In the genomic region with DNA sequence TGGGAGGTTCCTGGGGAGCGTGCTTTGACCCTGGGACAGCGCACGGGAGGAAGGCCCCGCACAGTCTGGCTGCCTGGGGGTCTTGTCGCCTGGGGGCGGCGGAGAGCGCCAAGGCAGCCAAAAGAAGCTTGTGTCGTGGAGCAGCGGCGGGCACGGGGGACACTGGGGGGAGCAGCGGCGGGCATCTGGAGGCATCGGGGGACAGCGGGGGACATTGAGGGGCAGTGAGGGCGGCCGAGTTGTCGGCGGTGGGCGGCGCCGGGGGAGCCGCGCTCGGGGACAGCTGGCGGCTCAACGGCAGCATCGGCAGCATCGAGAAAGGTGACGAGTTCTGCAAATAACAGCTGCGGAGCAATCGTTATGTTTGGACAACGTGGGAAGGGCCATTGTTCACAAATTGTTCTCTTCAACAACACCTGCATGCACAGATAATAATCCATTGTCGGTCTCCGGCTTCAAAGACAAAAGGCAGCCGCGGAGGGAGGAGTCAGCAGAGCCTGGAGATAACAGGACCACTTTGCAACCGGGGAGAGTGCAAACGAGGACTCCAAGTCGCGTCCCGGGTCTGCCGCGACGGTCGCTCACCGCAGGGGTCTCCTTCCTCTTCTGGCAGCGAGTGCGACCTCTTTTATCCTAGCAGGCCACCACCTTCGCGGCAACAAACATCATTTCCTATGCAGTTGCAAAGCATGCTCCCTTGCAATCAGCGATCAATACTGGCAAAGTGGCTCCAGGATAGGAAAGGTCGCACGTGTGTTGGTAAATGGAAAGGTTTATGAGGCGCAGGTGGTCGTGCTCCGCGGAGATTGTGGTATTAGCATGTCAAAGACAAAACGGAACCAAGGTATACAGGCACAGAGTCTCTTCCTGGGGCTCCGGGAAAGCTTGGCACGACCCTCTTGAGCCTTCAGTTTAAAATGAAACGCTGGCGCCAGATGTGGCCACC, we compare ENCODE assay signal across 8 cellular contexts.
DNase-seq lines count a peak whose midpoint lies in the region; ATAC-seq and TF ChIP-seq lines count a peak whose summit lies in the region.

No MANE protein-coding gene starts in this region.

- H3K9me3 ChIP-seq in left ventricle myocardium inferior (replicated peaks) = no peaks in the 10 kb centered on the region

- H3K27me3 ChIP-seq in left ventricle myocardium inferior (ENCODE audit: low read depth) (peaks cover 53% of the 10 kb centered on the region), rectal smooth muscle tissue (ENCODE audit: control insufficient read depth, insufficient read depth, low read length) (peaks cover 2% of the 10 kb centered on the region)

- DNase-seq in DMS153 treated with DMSO at 0.1 percent for 48 hours (lab: John Stamatoyannopoulos, UW; ENCODE audit: unreplicated experiment) (peak; percentile 50), NCI-H2081 treated with DMSO at 0.1 percent for 48 hours (lab: John Stamatoyannopoulos, UW) (peak; percentile 41), left ventricle myocardium inferior (no peak), NCI-H2196 treated with DMSO at 0.1 percent for 48 hours (lab: John Stamatoyannopoulos, UW; ENCODE audit: unreplicated experiment) (no peak), cortex of kidney (lab: John Stamatoyannopoulos, UW) (no peak)
- no peak for DNase-seq in activated T-helper 2 cell treated with anti-CD3 and anti-CD28 coated beads, Interferon-gamma antibody, Interleukin-2, Interleukin-4, amounts not matched to agents 10 μg/mL and 5 μg/mL and 100 μg/mL, durations not matched to agents 14 hours and 24 hours and 36 hours (ENCODE audit: low spot score)

- H3K27ac Mint-ChIP-seq in activated T-helper 2 cell treated with anti-CD3 and anti-CD28 coated beads, Interferon-gamma antibody, Interleukin-2, Interleukin-4, amounts not matched to agents 10 μg/mL and 5 μg/mL and 100 μg/mL, durations not matched to agents 14 hours and 24 hours and 36 hours = no peak overlapping the region

- H3K4me3 ChIP-seq in left ventricle myocardium inferior (peak overlapping the region; percentile 69), rectal smooth muscle tissue (ENCODE audit: low read length) (peak overlapping the region; percentile 71)

- no peaks in the 10 kb centered on the region for H3K36me3 Mint-ChIP-seq in activated T-helper 2 cell treated with anti-CD3 and anti-CD28 coated beads, Interferon-gamma antibody, Interleukin-2, Interleukin-4, amounts not matched to agents 10 μg/mL and 5 μg/mL and 100 μg/mL, durations not matched to agents 14 hours and 24 hours and 36 hours (ENCODE audit: low read depth)

- H3K9ac ChIP-seq in rectal smooth muscle tissue (ENCODE audit: low read length) = peak overlapping the region; percentile 10

- peak overlapping the region; percentile 44 for H3K4me3 Mint-ChIP-seq in activated T-helper 2 cell treated with anti-CD3 and anti-CD28 coated beads, Interferon-gamma antibody, Interleukin-2, Interleukin-4, amounts not matched to agents 10 μg/mL and 5 μg/mL and 100 μg/mL, durations not matched to agents 14 hours and 24 hours and 36 hours (ENCODE audit: low read depth)

- no peak for TF ChIP-seq CTCF in left ventricle myocardium inferior (IDR thresholded peaks at IDR 0.05; ENCODE audit: borderline replicate concordance)

- H3K4me1 ChIP-seq in left ventricle myocardium inferior (peaks cover 42% of the 10 kb centered on the region), rectal smooth muscle tissue (ENCODE audit: control insufficient read depth, insufficient read depth, low read length) (no peaks in the 10 kb centered on the region)

- peaks cover 17% of the 10 kb centered on the region for H3K4me1 Mint-ChIP-seq in activated T-helper 2 cell treated with anti-CD3 and anti-CD28 coated beads, Interferon-gamma antibody, Interleukin-2, Interleukin-4, amounts not matched to agents 10 μg/mL and 5 μg/mL and 100 μg/mL, durations not matched to agents 14 hours and 24 hours and 36 hours (ENCODE audit: low read depth)

- H3K36me3 ChIP-seq in left ventricle myocardium inferior = no peaks in the 10 kb centered on the region
- H3K36me3 ChIP-seq in rectal smooth muscle tissue (ENCODE audit: control insufficient read depth, insufficient read depth, low read length) = no peaks in the 10 kb centered on the region

- H3K9me3 Mint-ChIP-seq in activated T-helper 2 cell treated with anti-CD3 and anti-CD28 coated beads, Interferon-gamma antibody, Interleukin-2, Interleukin-4, amounts not matched to agents 10 μg/mL and 5 μg/mL and 100 μg/mL, durations not matched to agents 14 hours and 24 hours and 36 hours = no peaks in the 10 kb centered on the region

- H3K27ac ChIP-seq in left ventricle myocardium inferior (replicated peaks) (peak overlapping the region; percentile 55), rectal smooth muscle tissue (ENCODE audit: low read depth, low read length) (no peak overlapping the region)

- no peak for ATAC-seq in GM21423 (IDR thresholded peaks at IDR 0.05; ENCODE audit: unreplicated experiment)

- intact Hi-C loops in activated T-helper 2 cell treated with anti-CD3 and anti-CD28 coated beads, Interferon-gamma antibody, Interleukin-2, Interleukin-4, amounts not matched to agents 10 μg/mL and 5 μg/mL and 100 μg/mL, durations not matched to agents 14 hours and 24 hours and 36 hours (cut with micrococcal nuclease) = no loop called here
- intact Hi-C loops in left ventricle myocardium inferior (cut with micrococcal nuclease) = no loop called here

- peaks cover 61% of the 10 kb centered on the region for H3K27me3 Mint-ChIP-seq in activated T-helper 2 cell treated with anti-CD3 and anti-CD28 coated beads, Interferon-gamma antibody, Interleukin-2, Interleukin-4, amounts not matched to agents 10 μg/mL and 5 μg/mL and 100 μg/mL, durations not matched to agents 14 hours and 24 hours and 36 hours (ENCODE audit: low read depth)

Comparison
In these comparisons a context has a peak if more than half of its experiments do, and no peak if none do; other contexts are left out.
1. DNase-seq: peak in DMS153 treated with DMSO at 0.1 percent for 48 hours (single experiment) and NCI-H2081 treated with DMSO at 0.1 percent for 48 hours (single experiment); none in activated T-helper 2 cell treated with anti-CD3 and anti-CD28 coated beads, Interferon-gamma antibody, Interleukin-2, Interleukin-4, amounts not matched to agents 10 μg/mL and 5 μg/mL and 100 μg/mL, durations not matched to agents 14 hours and 24 hours and 36 hours (single experiment), left ventricle myocardium inferior (single experiment), NCI-H2196 treated with DMSO at 0.1 percent for 48 hours (single experiment) and cortex of kidney (single experiment).